In genomic region chr14:32611752-32612151, GRCh38 we compare ENCODE assay signal across 12 cellular contexts.
A peak's percentile ranks its signal among the peaks of the same experiment; 100 is the strongest.
DNase-seq lines count a peak whose midpoint lies in the region; TF ChIP-seq lines count a peak whose summit lies in the region.
"Had no signal": no experiment of that assay in that cellular context is flagged by ENCODE, and none has a peak within 500 bp of the region (broad histone marks: within the 10 kb centered on the region; RNA-seq: fewer than 3 reads in every experiment).

No MANE protein-coding gene starts in this region.

- H3K9ac ChIP-seq in adipocyte (ENCODE audit: low read length), result no peak overlapping the region

- no peaks in the 10 kb centered on the region for H3K27me3 ChIP-seq in adipocyte (replicated peaks; ENCODE audit: control insufficient read depth, insufficient read depth, low read length)
- no peaks in the 10 kb centered on the region for H3K27me3 ChIP-seq in MG63
- H3K27me3 ChIP-seq: body of pancreas had no signal

- intact Hi-C loops in posterior cingulate gyrus (cut with DNase I), result no loop called here

- H3K4me3 ChIP-seq in adipocyte (ENCODE audit: low read length), result peak overlapping the region; percentile 6
- no peak overlapping the region for H3K4me3 ChIP-seq in fibroblast of the aortic adventitia (ENCODE audit: low read depth, low read length)
- no peak overlapping the region for H3K4me3 ChIP-seq in MG63
- H3K4me3 ChIP-seq: body of pancreas had no signal

- H3K36me3 ChIP-seq in adipocyte (ENCODE audit: control insufficient read depth, insufficient read depth, low read length, severe bottlenecking) (no peaks in the 10 kb centered on the region), MG63 (no peaks in the 10 kb centered on the region)

- H3K9me3 ChIP-seq in adipocyte (ENCODE audit: control insufficient read depth, low read length) (no peaks in the 10 kb centered on the region), MG63 (no peaks in the 10 kb centered on the region)
- H3K9me3 ChIP-seq: body of pancreas had no signal

- no peak for TF ChIP-seq CTCF in fibroblast of the aortic adventitia (IDR thresholded peaks at IDR 0.05; ENCODE audit: insufficient read depth, low read length)

- peak; percentile 87 for DNase-seq in EL
- peak; percentile 62 for DNase-seq in adipocyte (ENCODE audit: low read depth)
- DNase-seq in fibroblast of the aortic adventitia (ENCODE audit: low read depth), result peak; percentile 88
- DNase-seq in renal cortical epithelial cell (ENCODE audit: low read depth), result peak; percentile 76
- no peak for DNase-seq in posterior cingulate gyrus
- no peak for DNase-seq in NCI-H2107 (lab: John Stamatoyannopoulos, UW)
- no peak for DNase-seq in MG63
- DNase-seq in GM19240 (ENCODE audit: insufficient read length, low spot score), result no peak
- DNase-seq: activated CD4-positive, alpha-beta T cell treated with anti-CD3 and anti-CD28 coated beads, Interleukin-2, amount 10 ng/mL, durations not matched to agents 7 days and 5 days; body of pancreas; CD4-positive, CD25-positive, alpha-beta regulatory T cell; T-helper 1 cell had no signal

- peaks cover 34% of the 10 kb centered on the region for H3K4me1 ChIP-seq in adipocyte (ENCODE audit: control insufficient read depth, insufficient read depth, low read length)
- H3K4me1 ChIP-seq: body of pancreas had no signal

Comparison
In these comparisons a context has a peak if more than half of its experiments do, and no peak if none do; other contexts are left out.
1. DNase-seq: peak in EL (single experiment), adipocyte (single experiment), fibroblast of the aortic adventitia (single experiment) and renal cortical epithelial cell (single experiment); none in posterior cingulate gyrus (0 of 10), NCI-H2107 (single experiment), MG63 (single experiment) and GM19240 (single experiment).